8 cellular contexts compared by ENCODE assay signal in the genomic region with DNA sequence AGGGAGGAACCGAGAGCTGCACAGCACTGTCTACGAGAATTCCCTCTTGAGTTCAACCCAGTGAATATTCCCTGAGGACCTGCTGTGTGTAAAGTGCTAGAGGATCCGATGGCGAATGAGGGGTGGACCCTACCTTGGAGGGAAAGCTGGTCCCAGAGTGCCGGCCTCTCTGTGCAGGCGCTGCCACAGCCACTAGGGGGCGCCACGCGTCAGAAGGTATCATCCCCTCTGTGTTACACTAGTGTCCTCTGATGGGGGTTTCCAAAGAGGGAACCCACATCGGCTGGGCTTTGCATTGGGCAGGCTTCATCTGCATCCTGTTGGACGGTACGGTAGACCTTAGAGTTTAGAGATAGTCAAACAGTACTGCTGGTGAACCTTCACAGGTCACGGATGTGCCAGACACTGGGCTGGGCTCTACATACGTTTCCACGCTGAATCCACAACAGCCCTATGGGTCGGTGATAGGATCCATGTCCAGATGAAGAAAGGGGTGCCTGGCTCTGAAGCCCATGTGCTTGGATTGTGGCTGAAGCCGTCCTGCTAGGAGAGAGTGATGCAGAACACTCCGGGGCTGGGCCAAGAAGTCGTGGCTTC. TPM values are rescaled to one million over a fixed set of nuclear protein-coding genes. Genes with fewer than 3 reads are reported as not detected.
DNase-seq lines count a peak whose midpoint lies in the region; ATAC-seq and TF ChIP-seq lines count a peak whose summit lies in the region.

No MANE protein-coding gene starts in this region.

- peaks cover 3% of the 10 kb centered on the region for H3K4me1 ChIP-seq in mesenchymal stem cell (ENCODE audit: control insufficient read depth, insufficient read depth, low read depth, low read length)

- no peak overlapping the region for H3K14ac ChIP-seq in mesenchymal stem cell (ENCODE audit: low read length in 2 of 2)

- H3K23ac ChIP-seq in mesenchymal stem cell (ENCODE audit: low read length in 2 of 2) = no peak overlapping the region

- H3K27me3 Mint-ChIP-seq in central memory CD8-positive, alpha-beta T cell = no peaks in the 10 kb centered on the region

- H3K9me3 ChIP-seq in mesenchymal stem cell (ENCODE audit: control insufficient read depth, low read length) = no peaks in the 10 kb centered on the region

- TF ChIP-seq CTCF in HL-60 (IDR thresholded peaks at IDR 0.05; ENCODE audit: insufficient read depth, low read length) = peak; percentile 97

- H3K27ac Mint-ChIP-seq in central memory CD8-positive, alpha-beta T cell (ENCODE audit: low read depth) = peak overlapping the region; percentile 92

- no peak overlapping the region for H3K4me2 ChIP-seq in mesenchymal stem cell (ENCODE audit: low read length, poor library complexity, severe bottlenecking)

- H3K9ac ChIP-seq in mesenchymal stem cell (ENCODE audit: low read length) = no peak overlapping the region

- peak; percentile 70 for ATAC-seq in central memory CD8-positive, alpha-beta T cell (replicated peaks; ENCODE audit: extremely low read depth, poor library complexity, severe bottlenecking)

- no peak overlapping the region for H2BK15ac ChIP-seq in mesenchymal stem cell (ENCODE audit: low read depth, poor library complexity, severe bottlenecking)

- no peak overlapping the region for H3K27ac ChIP-seq in HL-60 (replicated peaks)
- H3K27ac ChIP-seq in mesenchymal stem cell (ENCODE audit: low read length, poor library complexity, severe bottlenecking) = no peak overlapping the region

- H3K4me3 Mint-ChIP-seq in central memory CD8-positive, alpha-beta T cell = no peak overlapping the region

- 72% methylated on average over 19 of the region's 19 CpGs for WGBS in mesenchymal stem cell

- H3K4me3 ChIP-seq in HL-60 (replicated peaks; ENCODE audit: insufficient read depth, low read length) = no peak overlapping the region
- H3K4me3 ChIP-seq in mesenchymal stem cell (ENCODE audit: insufficient read depth in 1 of 2, low read depth in 1 of 2, low read length in 2 of 2) = no peak overlapping the region

- H3K27me3 ChIP-seq in HL-60 (ENCODE audit: insufficient read depth, poor library complexity, severe bottlenecking) = no peaks in the 10 kb centered on the region
- H3K27me3 ChIP-seq in mesenchymal stem cell (ENCODE audit: control insufficient read depth in 1 of 2, insufficient read depth in 1 of 2, low read length in 2 of 2) = no peaks in the 10 kb centered on the region

- H2AFZ ChIP-seq in mesenchymal stem cell (ENCODE audit: low read depth, low read length) = no peak overlapping the region

- no peak overlapping the region for H2BK5ac ChIP-seq in mesenchymal stem cell (ENCODE audit: low read depth, low read length, poor library complexity, severe bottlenecking)

- no peak overlapping the region for H2BK120ac ChIP-seq in mesenchymal stem cell (ENCODE audit: low read depth, low read length)

- H3K36me3 ChIP-seq in mesenchymal stem cell (ENCODE audit: control insufficient read depth in 1 of 2, insufficient read depth in 2 of 2, low read depth in 1 of 2, low read length in 2 of 2) = peaks cover 78 to 83% of the 10 kb centered on the region in 2 experiments

- no peak overlapping the region for H3K18ac ChIP-seq in mesenchymal stem cell (ENCODE audit: low read depth in 1 of 2, low read length in 2 of 2)

- no peaks in the 10 kb centered on the region for H3K79me1 ChIP-seq in mesenchymal stem cell (replicated peaks; ENCODE audit: low read length, poor library complexity, severe bottlenecking)

- no peak overlapping the region for H2BK12ac ChIP-seq in mesenchymal stem cell (ENCODE audit: low read length in 2 of 2)

- H3K4ac ChIP-seq in mesenchymal stem cell (ENCODE audit: low read depth in 1 of 2, low read length in 2 of 2) = no peak overlapping the region

- peaks cover 25% of the 10 kb centered on the region for H3K4me1 Mint-ChIP-seq in central memory CD8-positive, alpha-beta T cell

- H4K8ac ChIP-seq in mesenchymal stem cell (ENCODE audit: low read length) = no peak overlapping the region

- H2AK5ac ChIP-seq in mesenchymal stem cell (ENCODE audit: low read length, severe bottlenecking) = no peak overlapping the region

- peak; percentile 6 for DNase-seq in EH (ENCODE audit: low read depth)
- DNase-seq in HL-60 (ENCODE audit: low read depth in 1 of 2, low spot score in 1 of 2) = peak; percentile 21 to 34
- peak; percentile 79 for DNase-seq in activated CD4-positive, CD25-positive, alpha-beta regulatory T cell treated with anti-CD3 and anti-CD28 coated beads, Interleukin-2, amount 50 U/mL, for 72 hours
- peak; percentile 55 to 67 for DNase-seq in central memory CD8-positive, alpha-beta T cell (ENCODE audit: low spot score in 2 of 2)
- peak; percentile 18 for DNase-seq in mesenchymal stem cell
- peak; percentile 34 to 58 for DNase-seq in stimulated activated CD8-positive, alpha-beta memory T cell treated with anti-CD3 and anti-CD28 coated beads, Interleukin-7, amount 100 ng/mL, for 1 hour (ENCODE audit: low read depth in 2 of 2)
- no peak for DNase-seq in GDM1 (lab: John Stamatoyannopoulos, UW)
- no peak for DNase-seq in GOT3 (lab: John Stamatoyannopoulos, UW)

- H3K36me3 Mint-ChIP-seq in central memory CD8-positive, alpha-beta T cell (ENCODE audit: insufficient read depth) = peaks cover 42% of the 10 kb centered on the region

- no peak overlapping the region for H4K91ac ChIP-seq in mesenchymal stem cell (ENCODE audit: low read length)

- H3K9me3 Mint-ChIP-seq in central memory CD8-positive, alpha-beta T cell = no peaks in the 10 kb centered on the region

RNA-seq across cellular contexts. Expression of a gene that starts 39.0 kb away (rescaled TPM):
- 33.0 TPM for polyA plus RNA-seq in mesenchymal stem cell (2013, experiment 1 of 2)
- 36.8 TPM for polyA plus RNA-seq in mesenchymal stem cell (2013, experiment 2 of 2)

RNA-seq across cellular contexts. Expression of a gene that starts 39.1 kb away (rescaled TPM):
- polyA plus RNA-seq in mesenchymal stem cell (2013, experiment 1 of 2) = 64.2 TPM
- 81.8 TPM for polyA plus RNA-seq in mesenchymal stem cell (2013, experiment 2 of 2)

Comparison
In these comparisons a context has a peak if more than half of its experiments do, and no peak if none do; other contexts are left out.
1. DNase-seq: peak in EH (single experiment), HL-60 (2 of 2), activated CD4-positive, CD25-positive, alpha-beta regulatory T cell treated with anti-CD3 and anti-CD28 coated beads, Interleukin-2, amount 50 U/mL, for 72 hours (single experiment), central memory CD8-positive, alpha-beta T cell (2 of 2), mesenchymal stem cell (single experiment) and stimulated activated CD8-positive, alpha-beta memory T cell treated with anti-CD3 and anti-CD28 coated beads, Interleukin-7, amount 100 ng/mL, for 1 hour (2 of 2); none in GDM1 (single experiment) and GOT3 (single experiment).